Comparison of ENCODE assay signal across 1 cellular context in genomic region chr1:150080784-150081183, GRCh38.
TF ChIP-seq lines count a peak whose summit lies in the region.

No MANE protein-coding gene starts in this region.

TF ChIP-seq in GM12878, 131 proteins besides CTCF, POLR2A, EP300 and RAD21 (continued from another document):
- TF ChIP-seq MEF2A (IDR thresholded peaks at IDR 0.05; ENCODE audit: insufficient read depth, low read depth, low read length), result peak; percentile 86; the same call in 1 of the 2 replicates
- peak; percentile 14 for TF ChIP-seq MEF2B (IDR thresholded peaks at IDR 0.05; ENCODE audit: partially characterized antibody, poor library complexity, severe bottlenecking)
- 0 out of 2 replicates have a peak, but pooled peaks have one; percentile 17 for TF ChIP-seq RUNX3 (IDR thresholded peaks at IDR 0.05; ENCODE audit: low read length)
